In genomic region chr11:121958978-121959340, GRCh38 we compare ENCODE assay signal across 18 cellular contexts.
"Had no signal": no experiment of that assay in that cellular context is flagged by ENCODE, and none has a peak within 500 bp of the region (broad histone marks: within the 10 kb centered on the region; RNA-seq: fewer than 3 reads in every experiment).

No MANE protein-coding gene starts in this region.

- ATAC-seq: body of pancreas, esophagus mucosa, heart left ventricle, left lung had no signal

- H2AFZ ChIP-seq: neural progenitor cell had no signal

- H3K4me3 Mint-ChIP-seq: activated B cell treated with CpG ODN at 0.5 μM for 24 hours; activated CD4-positive, alpha-beta T cell treated with anti-CD3 and anti-CD28 coated beads, Interleukin-2, amount 10 ng/mL, durations not matched to agents 24 days and 14 days; activated naive CD4-positive, alpha-beta T cell treated with anti-CD3 and anti-CD28 coated beads, Interleukin-2, amount 10 ng/mL, durations not matched to agents 7 days and 5 days; endodermal cell; memory B cell; neural progenitor cell; T-helper 1 cell treated with Interleukin-12 subunit alpha and Interleukin-12 subunit beta and Interleukin-4 antibody, amounts not matched to agents 30 μg/mL and 1 μg/mL, for 36 hours had no signal

- DNase-seq: activated B cell treated with CpG ODN at 0.5 μM for 24 hours; activated CD4-positive, alpha-beta T cell treated with anti-CD3 and anti-CD28 coated beads, Interleukin-2, amount 10 ng/mL, durations not matched to agents 24 days and 14 days; activated naive CD4-positive, alpha-beta T cell treated with anti-CD3 and anti-CD28 coated beads, Interleukin-2, amount 10 ng/mL, durations not matched to agents 7 days and 5 days; activated T-cell treated with anti-CD3 and anti-CD28 coated beads for 4 hours; adrenal gland; body of pancreas; endodermal cell; heart left ventricle; left lung; ovary; stimulated activated CD4-positive, alpha-beta T cell treated with anti-CD3 and anti-CD28 coated beads, Interleukin-4, amount 100 ng/mL, for 4 hours; tibial artery; uterus had no signal

- H3K27ac Mint-ChIP-seq: activated B cell treated with CpG ODN at 0.5 μM for 24 hours; activated CD4-positive, alpha-beta T cell treated with anti-CD3 and anti-CD28 coated beads, Interleukin-2, amount 10 ng/mL, durations not matched to agents 24 days and 14 days; activated naive CD4-positive, alpha-beta T cell treated with anti-CD3 and anti-CD28 coated beads, Interleukin-2, amount 10 ng/mL, durations not matched to agents 7 days and 5 days; activated T-helper 2 cell treated with anti-CD3 and anti-CD28 coated beads, Interferon-gamma antibody, Interleukin-2, Interleukin-4, amounts not matched to agents 10 μg/mL and 5 μg/mL and 100 μg/mL, durations not matched to agents 14 hours and 24 hours and 36 hours; endodermal cell; memory B cell; neural progenitor cell; T-helper 1 cell treated with Interleukin-12 subunit alpha and Interleukin-12 subunit beta and Interleukin-4 antibody, amounts not matched to agents 30 μg/mL and 1 μg/mL, for 36 hours had no signal

- H3K27ac ChIP-seq: adrenal gland, body of pancreas, heart left ventricle, left lung, neural progenitor cell, tibial artery, uterus had no signal

- H3K4me1 ChIP-seq: body of pancreas, left lung, neural progenitor cell, uterus had no signal

- H3K27me3 Mint-ChIP-seq: activated naive CD4-positive, alpha-beta T cell treated with anti-CD3 and anti-CD28 coated beads, Interleukin-2, amount 10 ng/mL, durations not matched to agents 7 days and 5 days had no signal

- H3K27me3 ChIP-seq: adrenal gland, body of pancreas, heart left ventricle, left lung, neural progenitor cell, ovary, tibial artery, uterus had no signal

- H3K4me3 ChIP-seq: adrenal gland, body of pancreas, heart left ventricle, left lung, neural progenitor cell, ovary, tibial artery, uterus had no signal

- H3K9me3 ChIP-seq: adrenal gland, body of pancreas, heart left ventricle, left lung, ovary, tibial artery, uterus had no signal

- H3K9me3 Mint-ChIP-seq: activated B cell treated with CpG ODN at 0.5 μM for 24 hours; activated CD4-positive, alpha-beta T cell treated with anti-CD3 and anti-CD28 coated beads, Interleukin-2, amount 10 ng/mL, durations not matched to agents 24 days and 14 days; activated naive CD4-positive, alpha-beta T cell treated with anti-CD3 and anti-CD28 coated beads, Interleukin-2, amount 10 ng/mL, durations not matched to agents 7 days and 5 days; activated T-helper 2 cell treated with anti-CD3 and anti-CD28 coated beads, Interferon-gamma antibody, Interleukin-2, Interleukin-4, amounts not matched to agents 10 μg/mL and 5 μg/mL and 100 μg/mL, durations not matched to agents 14 hours and 24 hours and 36 hours; endodermal cell; neural progenitor cell; T-helper 1 cell treated with Interleukin-12 subunit alpha and Interleukin-12 subunit beta and Interleukin-4 antibody, amounts not matched to agents 30 μg/mL and 1 μg/mL, for 36 hours had no signal

- H3K4me2 ChIP-seq: neural progenitor cell had no signal

- H3K9ac ChIP-seq: neural progenitor cell had no signal

- H3K36me3 ChIP-seq: adrenal gland, heart left ventricle, left lung, neural progenitor cell, ovary, tibial artery, uterus had no signal

- H3K36me3 Mint-ChIP-seq: activated naive CD4-positive, alpha-beta T cell treated with anti-CD3 and anti-CD28 coated beads, Interleukin-2, amount 10 ng/mL, durations not matched to agents 7 days and 5 days; memory B cell; neural progenitor cell had no signal

- H3K4me1 Mint-ChIP-seq: activated B cell treated with CpG ODN at 0.5 μM for 24 hours; activated CD4-positive, alpha-beta T cell treated with anti-CD3 and anti-CD28 coated beads, Interleukin-2, amount 10 ng/mL, durations not matched to agents 24 days and 14 days; activated naive CD4-positive, alpha-beta T cell treated with anti-CD3 and anti-CD28 coated beads, Interleukin-2, amount 10 ng/mL, durations not matched to agents 7 days and 5 days; memory B cell had no signal
